Comparison of ENCODE assay signal across 1 cellular context in genomic region chr7:159031750-159032149, GRCh38.
TF ChIP-seq lines count a peak whose summit lies in the region.

No MANE protein-coding gene starts in this region.

TF ChIP-seq in H1, 55 proteins besides CTCF, POLR2A, EP300 and RAD21 (continued from another document):
- no peak for TF ChIP-seq RNF2 (IDR thresholded peaks at IDR 0.05; ENCODE audit: borderline replicate concordance, low read depth, low read length, missing control alignments, poor library complexity, severe bottlenecking)
- TF ChIP-seq HDAC6 (IDR thresholded peaks at IDR 0.05; ENCODE audit: low read depth, low read length): no peak
- no peak for TF ChIP-seq EZH2 (IDR thresholded peaks at IDR 0.05; ENCODE audit: low read depth, low read length, severe bottlenecking)
